Comparison of ENCODE assay signal across 11 cellular contexts in the genomic region with DNA sequence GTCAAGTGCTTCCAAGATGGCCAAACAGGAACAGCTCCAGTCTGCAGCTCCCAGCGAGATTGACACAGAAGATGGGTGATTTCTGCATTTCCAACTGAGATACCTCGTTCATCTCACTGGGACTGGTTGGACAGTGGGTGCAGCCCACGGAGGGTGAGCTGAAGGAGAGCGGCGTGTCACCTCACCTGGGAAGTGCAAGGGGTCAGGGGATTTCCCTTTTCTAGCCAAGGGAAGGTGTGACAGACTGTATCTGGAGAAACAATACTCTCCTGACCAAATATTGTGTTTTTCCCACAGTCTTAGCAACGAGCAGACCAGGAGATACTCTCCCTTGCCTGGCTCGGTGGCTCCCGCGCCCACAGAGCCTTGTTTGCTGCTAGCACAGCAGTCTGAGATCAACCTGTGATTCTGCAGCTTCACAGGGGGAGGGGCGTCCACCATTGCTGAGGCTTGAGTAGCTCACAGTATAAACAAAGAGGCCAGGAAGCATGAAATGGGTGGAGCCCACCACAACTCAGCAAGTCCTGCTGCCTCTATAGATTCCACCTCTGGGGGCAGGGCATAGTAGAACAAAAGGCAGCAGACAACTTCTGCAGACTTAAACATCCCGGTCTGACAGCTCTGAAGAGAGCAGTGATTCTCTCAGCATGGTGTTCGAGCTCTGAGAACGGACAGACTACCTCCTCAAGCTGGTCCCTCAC.
DNase-seq lines count a peak whose midpoint lies in the region; ATAC-seq, FAIRE-seq and TF ChIP-seq lines count a peak whose summit lies in the region.
"Had no signal": no experiment of that assay in that cellular context is flagged by ENCODE, and none has a peak within 500 bp of the region (broad histone marks: within the 10 kb centered on the region; RNA-seq: fewer than 3 reads in every experiment).

No MANE protein-coding gene starts in this region.

- no peaks in the 10 kb centered on the region for H3K79me2 ChIP-seq in HepG2 (ENCODE audit: insufficient read depth, low read length)

- no TSS peak for BruUV-seq in HepG2 (replicated peaks; lab: Mats Ljungman, UMichigan)

- H3K4me1 Mint-ChIP-seq in activated T-cell treated with anti-CD3 and anti-CD28 coated beads, Interleukin-2, amount 50 U/mL, for 72 hours (ENCODE audit: low read depth): peaks cover 18% of the 10 kb centered on the region

- DNase-seq in NCI-H748 (lab: John Stamatoyannopoulos, UW; ENCODE audit: unreplicated experiment): peak; percentile 84
- DNase-seq in activated T-cell treated with anti-CD3 and anti-CD28 coated beads, Interleukin-2, amount 50 U/mL, for 72 hours: peak; percentile 30 to 35
- peak; percentile 70 for DNase-seq in HepG2 (ENCODE audit: low spot score)
- DNase-seq in aorta: no peak
- no peak for DNase-seq in NCI-H226

- no peak for TF ChIP-seq POLR2A in HepG2 (IDR thresholded peaks at IDR 0.05; ENCODE audit: insufficient read depth in 1 of 2, low read depth in 2 of 2, low read length in 2 of 2)

- H3K36me3 ChIP-seq in BLaER1 (no peaks in the 10 kb centered on the region), HepG2 (replicated peaks in 1 of 2; ENCODE audit: control insufficient read depth in 1 of 2, insufficient read depth in 2 of 2, low read length in 2 of 2) (no peaks in the 10 kb centered on the region), aorta (ENCODE audit: control insufficient read depth in 1 of 2, insufficient read depth in 2 of 2, low read length in 1 of 2) (no peaks in the 10 kb centered on the region)
- H3K36me3 ChIP-seq: SJCRH30 had no signal

- H3K4me3 ChIP-seq in BLaER1 (no peak overlapping the region), HepG2 (replicated peaks in 1 of 3; ENCODE audit: insufficient read depth in 1 of 3, low read depth in 2 of 3, low read length in 3 of 3) (peak overlapping the region in 1 of 3 experiments; percentile 26; a peak in 2 of 6 replicates), aorta (ENCODE audit: low read length in 2 of 2) (no peak overlapping the region)
- H3K4me3 ChIP-seq: SJCRH30, skin epidermis had no signal

- no peak for TF ChIP-seq CTCF in HepG2 (CRISPR knock-in tag; IDR thresholded peaks at IDR 0.05)

- in situ Hi-C loops in HepG2 (cut with HindIII; ENCODE audit: extremely low pct_ligation_motif_present, low pct_unique_long_range_greater_than_20kb): no loop called here

- peaks cover 7 to 16% of the 10 kb centered on the region in 2 donors for H3K9me3 Mint-ChIP-seq in activated T-cell treated with anti-CD3 and anti-CD28 coated beads, Interleukin-2, amount 50 U/mL, for 72 hours

- WGBS in HepG2 (ENCODE audit: low lambda C conversion rate): 3% methylated on average over 9 of the region's 13 CpGs
- WGBS in aorta, 2 donors: 65 to 72% methylated on average over 13 of the region's 13 CpGs

- H3K9ac ChIP-seq in BLaER1 (no peak overlapping the region), HepG2 (ENCODE audit: insufficient read depth, low read depth, low read length) (no peak overlapping the region)

- H3K27ac ChIP-seq in BLaER1: 0 out of 2 replicates have a peak overlapping the region, but pooled peaks have one; percentile 18
- H3K27ac ChIP-seq in HepG2 (ENCODE audit: extremely low read length, insufficient read depth, low read length): no peak overlapping the region
- no peak overlapping the region for H3K27ac ChIP-seq in aorta (ENCODE audit: low read depth in 1 of 2, low read length in 2 of 2)
- H3K27ac ChIP-seq: SJCRH30 had no signal

- peaks cover 29% of the 10 kb centered on the region for H3K4me1 ChIP-seq in BLaER1
- peaks cover 13% of the 10 kb centered on the region; the same call in 1 of the 2 replicates for H3K4me1 ChIP-seq in HepG2 (ENCODE audit: insufficient read depth, low read length)
- H3K4me1 ChIP-seq in aorta (ENCODE audit: control insufficient read depth in 1 of 2, insufficient read depth in 2 of 2, low read length in 2 of 2): no peaks in the 10 kb centered on the region
- H3K4me1 ChIP-seq: SJCRH30 had no signal

- FAIRE-seq in HepG2 (lab: Jason Lieb, UNC): no peak

- intact Hi-C loops in HepG2 (cut with micrococcal nuclease; ENCODE audit: unreplicated experiment): no loop called here
- intact Hi-C loops in aorta (cut with DNase I): no loop called here

- no peak for TF ChIP-seq EP300 in HepG2 (IDR thresholded peaks at IDR 0.05; ENCODE audit: low read depth in 2 of 2, low read length in 2 of 2)
- no peak for TF ChIP-seq EP300 in HepG2 (CRISPR knock-in tag; IDR thresholded peaks at IDR 0.05; ENCODE audit: borderline replicate concordance)

- H3K36me3 Mint-ChIP-seq in activated T-cell treated with anti-CD3 and anti-CD28 coated beads, Interleukin-2, amount 50 U/mL, for 72 hours (ENCODE audit: insufficient read depth in 2 of 2): peaks cover 3% of the 10 kb centered on the region in 2 donors

- CTCF ChIA-PET in HepG2 (lab: Yijun Ruan, JAX; ENCODE audit: low intra/inter-chr PET ratio, low total read pairs): no interaction called here

- no peak overlapping the region for H2AFZ ChIP-seq in HepG2 (ENCODE audit: low read length)

- peaks cover 26% of the 10 kb centered on the region for H3K9me3 ChIP-seq in BLaER1
- H3K9me3 ChIP-seq in HepG2 (ENCODE audit: low read length): no peaks in the 10 kb centered on the region
- H3K9me3 ChIP-seq in aorta (ENCODE audit: control insufficient read depth, low read length): no peaks in the 10 kb centered on the region
- H3K9me3 ChIP-seq: SJCRH30 had no signal

- H3K4me2 ChIP-seq in BLaER1 (peak overlapping the region; percentile 43), HepG2 (ENCODE audit: low read depth, low read length) (peak overlapping the region; percentile 55)

- POLR2A ChIA-PET in HepG2 (lab: Yijun Ruan, JAX): no interaction called here

- peak overlapping the region; percentile 35 for H3K27ac Mint-ChIP-seq in activated T-cell treated with anti-CD3 and anti-CD28 coated beads, Interleukin-2, amount 50 U/mL, for 72 hours

- H4K20me1 ChIP-seq in BLaER1 (no peaks in the 10 kb centered on the region), HepG2 (ENCODE audit: insufficient read depth, low read length) (no peaks in the 10 kb centered on the region)

- H3K27me3 Mint-ChIP-seq in activated T-cell treated with anti-CD3 and anti-CD28 coated beads, Interleukin-2, amount 50 U/mL, for 72 hours (ENCODE audit: low read depth): no peaks in the 10 kb centered on the region

- no peak for TF ChIP-seq RAD21 in HepG2 (CRISPR knock-in tag; IDR thresholded peaks at IDR 0.05)

- peak overlapping the region; percentile 56 to 67 for H3K4me3 Mint-ChIP-seq in activated T-cell treated with anti-CD3 and anti-CD28 coated beads, Interleukin-2, amount 50 U/mL, for 72 hours

- H3K27me3 ChIP-seq in BLaER1 (no peaks in the 10 kb centered on the region), HepG2 (ENCODE audit: control insufficient read depth in 1 of 2, insufficient read depth in 2 of 2, low read length in 2 of 2) (no peaks in the 10 kb centered on the region), aorta (ENCODE audit: control insufficient read depth in 1 of 2, insufficient read depth in 2 of 2, low read length in 1 of 2) (no peaks in the 10 kb centered on the region)
- H3K27me3 ChIP-seq: SJCRH30 had no signal

- ATAC-seq in activated T-cell treated with anti-CD3 and anti-CD28 coated beads, Interleukin-2, amount 50 U/mL, for 72 hours (replicated peaks in 1 of 2): peak; percentile 57 to 62
- ATAC-seq in HepG2 (peak; percentile 93), aorta (ENCODE audit: low FRiP score) (no peak), GM18498 (IDR thresholded peaks at IDR 0.05; ENCODE audit: unreplicated experiment) (no peak), HG03460 (IDR thresholded peaks at IDR 0.05; ENCODE audit: unreplicated experiment) (no peak)
- ATAC-seq: HCT116 had no signal

TF ChIP-seq in HepG2, 621 proteins besides CTCF, POLR2A, EP300 and RAD21:
- TF ChIP-seq ZNF292 (CRISPR knock-in tag; IDR thresholded peaks at IDR 0.05; ENCODE audit: borderline replicate concordance, low read depth): 0 out of 2 replicates have a peak, but pooled peaks have one; percentile 39
- TF ChIP-seq SALL1 (CRISPR knock-in tag; IDR thresholded peaks at IDR 0.05): peak; percentile 41; the same call in 1 of the 2 replicates
- TF ChIP-seq GRHL1 (CRISPR knock-in tag; conservative IDR thresholded peaks at IDR 0.05): no peak

Comparison
In these comparisons a context has a peak if more than half of its experiments do, and no peak if none do; other contexts are left out.
1. DNase-seq: peak in NCI-H748 (single experiment), activated T-cell treated with anti-CD3 and anti-CD28 coated beads, Interleukin-2, amount 50 U/mL, for 72 hours (2 of 2) and HepG2 (single experiment); none in aorta (0 of 2) and NCI-H226 (single experiment).
2. ATAC-seq: peak in activated T-cell treated with anti-CD3 and anti-CD28 coated beads, Interleukin-2, amount 50 U/mL, for 72 hours (2 of 2) and HepG2 (single experiment); none in aorta (single experiment), GM18498 (single experiment) and HG03460 (single experiment).